Comparison of ENCODE assay signal across 20 cellular contexts in the genomic region with DNA sequence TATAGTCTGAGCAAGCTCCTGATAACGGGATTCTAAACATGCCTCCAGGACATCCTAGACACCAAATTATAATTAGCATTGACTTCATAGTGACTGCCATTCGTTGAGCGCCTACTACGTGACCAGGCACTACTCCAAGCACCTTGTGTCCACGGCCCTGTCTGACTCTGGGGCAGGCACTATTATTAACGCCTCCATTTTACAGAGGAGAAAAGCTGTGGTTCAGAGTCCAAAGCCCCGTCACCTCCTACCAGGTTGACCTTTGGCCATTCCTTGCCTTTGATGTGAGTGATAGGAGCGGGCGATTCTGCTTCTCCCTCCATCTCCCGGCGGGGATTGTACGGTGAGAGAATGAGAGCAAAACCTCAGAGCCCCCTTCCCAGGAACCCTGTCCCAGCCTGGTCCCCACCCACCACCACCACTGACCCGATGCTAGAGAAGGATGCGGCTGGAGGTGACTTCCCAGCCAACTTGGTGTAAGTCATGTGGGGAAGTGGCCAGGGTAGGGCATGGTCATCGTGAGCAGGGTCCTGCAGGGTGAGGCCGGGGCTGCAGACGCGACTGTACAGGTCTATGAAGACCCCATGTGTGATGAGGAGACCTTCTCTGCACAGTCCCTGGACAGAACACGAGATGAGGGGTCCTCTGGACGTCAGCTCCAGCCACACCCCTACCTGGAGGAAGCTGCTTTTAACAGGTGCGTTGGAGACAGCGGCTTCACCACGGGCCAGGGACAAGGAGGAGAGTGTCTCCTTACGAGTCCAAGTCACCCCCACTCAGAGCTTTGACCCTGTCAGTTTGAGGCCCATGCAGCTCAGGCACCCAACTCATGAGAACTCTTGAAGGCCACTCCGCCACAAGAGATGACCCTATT. TPM values are rescaled to one million over a fixed set of nuclear protein-coding genes. Genes with fewer than 3 reads are reported as not detected.
DNase-seq lines count a peak whose midpoint lies in the region; ATAC-seq and TF ChIP-seq lines count a peak whose summit lies in the region.
"Had no signal": no experiment of that assay in that cellular context is flagged by ENCODE, and none has a peak within 500 bp of the region (broad histone marks: within the 10 kb centered on the region; RNA-seq: fewer than 3 reads in every experiment).

Gene IGSF23 (plus strand): TSS at position 269 of the 874 bp plus-strand sequence. CDS start 83 bp downstream, at position 352.

- TF ChIP-seq CTCF in Peyer's patch (IDR thresholded peaks at IDR 0.05) (no peak), foreskin keratinocyte (conservative IDR thresholded peaks at IDR 0.05) (no peak), heart right ventricle (IDR thresholded peaks at IDR 0.05) (no peak)

- no peak within 1 kb of the TSS for H3K9ac ChIP-seq in neuronal stem cell (ENCODE audit: low read depth, low read length, poor library complexity)
- H3K9ac ChIP-seq: SK-N-SH had no signal

- TF ChIP-seq POLR2A in Peyer's patch (IDR thresholded peaks at IDR 0.05), result peak; percentile 43 to 64

- no peak within 1 kb of the TSS for H2BK120ac ChIP-seq in neuronal stem cell (ENCODE audit: low read depth, low read length)

- H3K4me1 ChIP-seq in Peyer's patch, result peaks cover 0 to 18% (median 3%) of the 10 kb centered on the region in 4 donors
- no peaks in the 10 kb centered on the region for H3K4me1 ChIP-seq in neuronal stem cell (ENCODE audit: control insufficient read depth in 2 of 2, insufficient read depth in 1 of 2, low read depth in 1 of 2, low read length in 2 of 2)
- no peaks in the 10 kb centered on the region for H3K4me1 ChIP-seq in foreskin keratinocyte
- peaks cover 0 to 17% (median 0%) of the 10 kb centered on the region in 9 donors for H3K4me1 ChIP-seq in heart right ventricle

- H3K18ac ChIP-seq in neuronal stem cell (ENCODE audit: low read length), result peak within 1 kb of the TSS; percentile 79

- intact Hi-C loops in left colon (cut with DNase I, micrococcal nuclease), result no loop called here
- intact Hi-C loops in heart right ventricle (cut with DNase I), result loop anchor here in 1 of 10 donors (5.0 kb wide), 1 partner anchor 39 kb away; no protein-coding TSS in a partner anchor

- peak within 1 kb of the TSS; percentile 3 for H2AK5ac ChIP-seq in neuronal stem cell (ENCODE audit: low read depth, low read length)

- no peaks in the 10 kb centered on the region for H3K79me1 ChIP-seq in neuronal stem cell (ENCODE audit: low read depth, low read length)

- H3K14ac ChIP-seq in neuronal stem cell (ENCODE audit: low read length), result no peak within 1 kb of the TSS

- DNase-seq in Peyer's patch (peak in 2 of 3 donors; percentile 73 to 79), left colon (peak in 1 of 2 donors; percentile 19), neuronal stem cell (ENCODE audit: low spot score) (no peak), NCI-H1694 (lab: John Stamatoyannopoulos, UW) (no peak), foreskin keratinocyte (no peak), heart right ventricle (no peak)
- no peak for DNase-seq in stimulated activated CD4-positive, alpha-beta T cell treated with anti-CD3 and anti-CD28 coated beads, Interleukin-4, amount 100 ng/mL, for 4 hours
- DNase-seq: ACHN; AML-193; CD4-positive, CD25-positive, alpha-beta regulatory T cell; COR-L47; KBM-7; NCI-H1930; NCI-H226; NCI-H524; NCI-H82; OCI-M1; SHP77; SK-N-SH had no signal

- no peak within 1 kb of the TSS for H2BK12ac ChIP-seq in neuronal stem cell (ENCODE audit: low read length)

- H3K23ac ChIP-seq in neuronal stem cell (ENCODE audit: low read depth, low read length, poor library complexity), result no peak within 1 kb of the TSS

- no peak within 1 kb of the TSS for H3K4ac ChIP-seq in neuronal stem cell (ENCODE audit: low read length)

- H3K4me2 ChIP-seq in neuronal stem cell (ENCODE audit: insufficient read depth, low read length, poor library complexity, severe bottlenecking), result no peak within 1 kb of the TSS
- H3K4me2 ChIP-seq: SK-N-SH had no signal

- H2BK5ac ChIP-seq in neuronal stem cell (ENCODE audit: low read length), result no peak within 1 kb of the TSS

- H3K4me3 ChIP-seq in Peyer's patch (peak within 1 kb of the TSS in 2 of 4 donors; percentile 53 to 55), neuronal stem cell (ENCODE audit: low read length in 2 of 2) (no peak within 1 kb of the TSS), heart right ventricle (no peak within 1 kb of the TSS)

- H3K27me3 ChIP-seq in Peyer's patch (no peaks in the 10 kb centered on the region), neuronal stem cell (ENCODE audit: control insufficient read depth in 3 of 3, insufficient read depth in 3 of 3, low read depth in 1 of 3, low read length in 3 of 3) (no peaks in the 10 kb centered on the region), foreskin keratinocyte (no peaks in the 10 kb centered on the region), heart right ventricle (no peaks in the 10 kb centered on the region)

- no peak within 1 kb of the TSS for H4K8ac ChIP-seq in neuronal stem cell (ENCODE audit: low read depth, low read length)

- H3K36me3 ChIP-seq in Peyer's patch, result no peaks in the 10 kb centered on the region
- no peaks in the 10 kb centered on the region for H3K36me3 ChIP-seq in neuronal stem cell (replicated peaks in 1 of 2; ENCODE audit: control insufficient read depth in 2 of 2, insufficient read depth in 2 of 2, low read length in 2 of 2)
- H3K36me3 ChIP-seq in heart right ventricle, result no peaks in the 10 kb centered on the region

- peak within 1 kb of the TSS; percentile 79 for H2BK15ac ChIP-seq in neuronal stem cell (ENCODE audit: low read length)

- H4K91ac ChIP-seq in neuronal stem cell (ENCODE audit: low read depth, low read length, poor library complexity), result no peak within 1 kb of the TSS

- ATAC-seq in left colon, result peak; percentile 83
- no peak for ATAC-seq in foreskin keratinocyte
- no peak for ATAC-seq in heart right ventricle

- no peak within 1 kb of the TSS for H2AFZ ChIP-seq in neuronal stem cell (ENCODE audit: low read length)

- WGBS in neuronal stem cell (ENCODE audit: extremely low coverage in 2 of 2, insufficient read length in 2 of 2, insufficient replicate concordance in 1 of 2), 2 donors, result no CpG with 5 or more reads among the region's 25 CpGs
- WGBS in heart right ventricle, 2 donors, result 90 to 91% methylated on average over 25 of the region's 25 CpGs

- H3K9me3 ChIP-seq in Peyer's patch (no peaks in the 10 kb centered on the region), neuronal stem cell (replicated peaks in 1 of 2; ENCODE audit: control insufficient read depth in 2 of 2, insufficient read depth in 1 of 2, low read depth in 1 of 2, low read length in 2 of 2) (no peaks in the 10 kb centered on the region), heart right ventricle (no peaks in the 10 kb centered on the region)
- H3K9me3 ChIP-seq: SK-N-SH had no signal

- H3K27ac ChIP-seq in Peyer's patch (peak within 1 kb of the TSS in 3 of 4 donors; percentile 72 to 90 (median 75)), neuronal stem cell (replicated peaks; ENCODE audit: low read length) (no peak within 1 kb of the TSS), foreskin keratinocyte (no peak within 1 kb of the TSS), heart right ventricle (no peak within 1 kb of the TSS)

RNA-seq across cellular contexts. Expression of gene IGSF23, which starts in this region (rescaled TPM):
- 10 to 100 TPM in 2 of 4 donors, 1 to 10 TPM in 1, not detected in 1; 7.5 to 20.7 (median 11.0) TPM for total RNA-seq in Peyer's patch
- not detected for total RNA-seq in left colon
- not detected for polyA plus RNA-seq in neuronal stem cell (2013, experiment 1 of 2)
- polyA plus RNA-seq in neuronal stem cell (2013, experiment 2 of 2), result not detected
- total RNA-seq in foreskin keratinocyte, result not detected in 2 replicates
- polyA plus RNA-seq in foreskin keratinocyte, result not detected in 2 replicates
- not detected for total RNA-seq in heart right ventricle
- under 1 TPM in 1 of 2 donors, not detected in 1; 0.86 TPM for polyA plus RNA-seq in heart right ventricle
- total RNA-seq: CD4-positive, CD25-positive, alpha-beta regulatory T cell; RPMI7951 had no signal
- polyA plus RNA-seq: CD4-positive, CD25-positive, alpha-beta regulatory T cell had no signal

Comparison
In these comparisons a context has a peak if more than half of its experiments do, and no peak if none do; other contexts are left out.
1. Peak in ATAC-seq in left colon; RNA of the gene not detected or under 1 TPM.
2. DNase-seq: peak in Peyer's patch (2 of 3); none in neuronal stem cell (single experiment), stimulated activated CD4-positive, alpha-beta T cell treated with anti-CD3 and anti-CD28 coated beads, Interleukin-4, amount 100 ng/mL, for 4 hours (0 of 2), NCI-H1694 (single experiment), foreskin keratinocyte (0 of 2) and heart right ventricle (0 of 2).
3. H3K27ac ChIP-seq: peak in Peyer's patch (3 of 4); none in neuronal stem cell (single experiment), foreskin keratinocyte (single experiment) and heart right ventricle (0 of 10).